ENCODE assay signal across 11 cellular contexts in genomic region chr2:108605947-108606346, GRCh38.
A peak's percentile ranks its signal among the peaks of the same experiment; 100 is the strongest.
DNase-seq lines count a peak whose midpoint lies in the region; ATAC-seq lines count a peak whose summit lies in the region.
"Had no signal": no experiment of that assay in that cellular context is flagged by ENCODE, and none has a peak within 500 bp of the region (broad histone marks: within the 10 kb centered on the region; RNA-seq: fewer than 3 reads in every experiment).

No MANE protein-coding gene starts in this region.

- DNase-seq in T-helper 17 cell (no peak), iPS-NIHi7 (ENCODE audit: extremely low spot score) (no peak), superior temporal gyrus (ENCODE audit: extremely low spot score) (no peak)
- no peak for DNase-seq in activated effector memory CD4-positive, alpha-beta T cell treated with Interleukin-2 at 50 U/mL for 16 hours
- no peak for DNase-seq in effector CD8-positive, alpha-beta T cell (lab: John Stamatoyannopoulos, UW)
- DNase-seq: DMS 273 treated with DMSO at 0.1 percent for 48 hours, gastrocnemius medialis, NCI-H69 had no signal

- no peaks in the 10 kb centered on the region for H3K36me3 Mint-ChIP-seq in T-helper 17 cell (ENCODE audit: low read depth)

- H3K4me1 Mint-ChIP-seq in T-helper 17 cell: peaks cover 28% of the 10 kb centered on the region

- H3K27me3 Mint-ChIP-seq in T-helper 17 cell: no peaks in the 10 kb centered on the region

- no peaks in the 10 kb centered on the region for H3K9me3 ChIP-seq in T-helper 17 cell (ENCODE audit: control insufficient read depth, low read length, poor library complexity, severe bottlenecking)
- H3K9me3 ChIP-seq: gastrocnemius medialis had no signal

- peak overlapping the region; percentile 49 for H3K27ac Mint-ChIP-seq in T-helper 17 cell

- H3K4me3 Mint-ChIP-seq in T-helper 17 cell: no peak overlapping the region

- ATAC-seq in GM18519 (IDR thresholded peaks at IDR 0.05; ENCODE audit: low FRiP score, unreplicated experiment): peak; percentile 73
- ATAC-seq in GM19452 (IDR thresholded peaks at IDR 0.05; ENCODE audit: unreplicated experiment): peak; percentile 64
- ATAC-seq in HG03039 (IDR thresholded peaks at IDR 0.05; ENCODE audit: unreplicated experiment): peak; percentile 70
- ATAC-seq in T-helper 17 cell: no peak
- ATAC-seq: gastrocnemius medialis had no signal
